Comparison of ENCODE assay signal across 18 cellular contexts in genomic region chr10:4736183-4736582, GRCh38.
DNase-seq lines count a peak whose midpoint lies in the region; FAIRE-seq and TF ChIP-seq lines count a peak whose summit lies in the region.
"Had no signal": no experiment of that assay in that cellular context is flagged by ENCODE, and none has a peak within 500 bp of the region (broad histone marks: within the 10 kb centered on the region; RNA-seq: fewer than 3 reads in every experiment).

No MANE protein-coding gene starts in this region.

- no peak for TF ChIP-seq EP300 in suprapubic skin (IDR thresholded peaks at IDR 0.05)
- no peak for TF ChIP-seq EP300 in ovary (IDR thresholded peaks at IDR 0.05)

- intact Hi-C loops in ovary (cut with DNase I): no loop called here

- H2AFZ ChIP-seq in keratinocyte (ENCODE audit: control insufficient read depth, low read length): peak overlapping the region; percentile 40
- H2AFZ ChIP-seq: GM23338 had no signal

- WGBS in suprapubic skin: 49% methylated on average over 7 of the region's 7 CpGs
- WGBS in ovary, 3 donors: 63 to 67% (median 67%) methylated on average over 7 of the region's 7 CpGs

- H3K27me3 ChIP-seq in keratinocyte (ENCODE audit: control insufficient read depth, extremely low read depth, insufficient read depth, low read length) (no peaks in the 10 kb centered on the region), suprapubic skin (no peaks in the 10 kb centered on the region), ovary (no peaks in the 10 kb centered on the region)
- H3K27me3 ChIP-seq: BLaER1 had no signal

- no peaks in the 10 kb centered on the region for H4K20me1 ChIP-seq in keratinocyte (ENCODE audit: control insufficient read depth, extremely low read depth, insufficient read depth, low read length)
- H4K20me1 ChIP-seq: BLaER1 had no signal

- no peak overlapping the region for H3K4me3 ChIP-seq in LNCaP clone FGC (ENCODE audit: low read depth, low read length)
- H3K4me3 ChIP-seq in keratinocyte (ENCODE audit: control insufficient read depth in 2 of 3, extremely low read depth in 1 of 3, insufficient read depth in 2 of 3, low read depth in 1 of 3, low read length in 3 of 3): no peak overlapping the region
- H3K4me3 ChIP-seq in suprapubic skin: no peak overlapping the region
- H3K4me3 ChIP-seq in ovary: no peak overlapping the region
- H3K4me3 ChIP-seq: BLaER1, GM23338, K562 had no signal

- no peak for TF ChIP-seq CTCF in LNCaP clone FGC (IDR thresholded peaks at IDR 0.05; ENCODE audit: control insufficient read depth, extremely low read depth, insufficient read depth)
- no peak for TF ChIP-seq CTCF in keratinocyte (optimal IDR thresholded peaks at IDR 0.05 in 1 of 3, IDR thresholded peaks at IDR 0.05 in 1 of 3, conservative IDR thresholded peaks at IDR 0.05 in 1 of 3; ENCODE audit: extremely low read depth in 1 of 3, insufficient read depth in 2 of 3, low read length in 3 of 3)
- TF ChIP-seq CTCF in suprapubic skin (IDR thresholded peaks at IDR 0.05): no peak
- no peak for TF ChIP-seq CTCF in ovary (IDR thresholded peaks at IDR 0.05)
- no peak for TF ChIP-seq CTCF in D721Med (IDR thresholded peaks at IDR 0.05; ENCODE audit: insufficient read depth, missing control alignments)

- H3K9me3 ChIP-seq in keratinocyte (ENCODE audit: control insufficient read depth, low read depth, low read length) (no peaks in the 10 kb centered on the region), suprapubic skin (no peaks in the 10 kb centered on the region), ovary (no peaks in the 10 kb centered on the region)
- H3K9me3 ChIP-seq: BLaER1 had no signal

- H3K4me1 ChIP-seq in keratinocyte (ENCODE audit: control insufficient read depth, extremely low read depth, insufficient read depth, low read length) (peaks cover 13% of the 10 kb centered on the region), suprapubic skin (peaks cover 39% of the 10 kb centered on the region), ovary (ENCODE audit: insufficient read depth) (no peaks in the 10 kb centered on the region)
- H3K4me1 ChIP-seq: BLaER1 had no signal

- no peak overlapping the region for H3K27ac ChIP-seq in keratinocyte (ENCODE audit: control insufficient read depth, insufficient read depth, low read length)
- H3K27ac ChIP-seq in suprapubic skin: peak overlapping the region; percentile 64
- no peak overlapping the region for H3K27ac ChIP-seq in ovary
- H3K27ac ChIP-seq: 22Rv1, BLaER1 had no signal

- H3K36me3 ChIP-seq in keratinocyte (ENCODE audit: control insufficient read depth in 2 of 2, extremely low read depth in 1 of 2, insufficient read depth in 2 of 2, low read length in 2 of 2): no peaks in the 10 kb centered on the region
- H3K36me3 ChIP-seq in suprapubic skin: no peaks in the 10 kb centered on the region
- H3K36me3 ChIP-seq in ovary: no peaks in the 10 kb centered on the region
- H3K36me3 ChIP-seq: BLaER1 had no signal

- no peak overlapping the region for H3K4me2 ChIP-seq in keratinocyte (ENCODE audit: control insufficient read depth, extremely low read depth, insufficient read depth, low read depth, low read length)
- H3K4me2 ChIP-seq: BLaER1, GM23338 had no signal

- dilution Hi-C loops in keratinocyte (cut with MboI; ENCODE audit: extremely low pct_ligation_motif_present, low sequenced_read_pairs): no loop called here

- no peak for TF ChIP-seq POLR2A in suprapubic skin (IDR thresholded peaks at IDR 0.05)
- TF ChIP-seq POLR2A in ovary (IDR thresholded peaks at IDR 0.05): no peak

- H3K9me1 ChIP-seq in keratinocyte (ENCODE audit: control insufficient read depth, extremely low read depth, insufficient read depth, low read length): no peaks in the 10 kb centered on the region

- no peak overlapping the region for H3K9ac ChIP-seq in keratinocyte (ENCODE audit: control insufficient read depth, extremely low read depth, insufficient read depth, low read length)
- H3K9ac ChIP-seq: BLaER1 had no signal

- DNase-seq in SIG-M5 treated with dmso at 0.1 percent for 504 hours (lab: John Stamatoyannopoulos, UW; ENCODE audit: unreplicated experiment) (peak; percentile 1), SIG-M5 (lab: John Stamatoyannopoulos, UW) (no peak), LNCaP clone FGC (ENCODE audit: low read depth) (peak; percentile 86), keratinocyte (ENCODE audit: low read depth, low spot score) (no peak), suprapubic skin (ENCODE audit: low spot score in 2 of 2) (no peak), C1 segment of cervical spinal cord (lab: John Stamatoyannopoulos, UW) (no peak), ovary (no peak), D721Med (ENCODE audit: insufficient read length, low spot score) (no peak)
- DNase-seq: CD8-positive, alpha-beta T cell; HFFc6 had no signal

- FAIRE-seq in keratinocyte (lab: Jason Lieb, UNC): no peak
- FAIRE-seq in D721Med (lab: Jason Lieb, UNC): no peak
- FAIRE-seq: G401.6, GM12891, GM19239, H54, K562 had no signal

- no peaks in the 10 kb centered on the region for H3K79me2 ChIP-seq in keratinocyte (ENCODE audit: control insufficient read depth, insufficient read depth, low read length)

Comparison
In these comparisons a context has a peak if more than half of its experiments do, and no peak if none do; other contexts are left out.
1. DNase-seq: peak in SIG-M5 treated with dmso at 0.1 percent for 504 hours (single experiment) and LNCaP clone FGC (single experiment); none in SIG-M5 (single experiment), keratinocyte (single experiment), suprapubic skin (0 of 2), C1 segment of cervical spinal cord (0 of 14), ovary (0 of 5) and D721Med (single experiment).